8 cellular contexts compared by ENCODE assay signal in genomic region chr19:1854542-1855039, GRCh38. TPM values are rescaled to one million over a fixed set of nuclear protein-coding genes. Genes with fewer than 3 reads are reported as not detected.
DNase-seq lines count a peak whose midpoint lies in the region; ATAC-seq and TF ChIP-seq lines count a peak whose summit lies in the region.

No MANE protein-coding gene starts in this region.

- peaks cover 74% of the 10 kb centered on the region for H3K4me1 ChIP-seq in lower lobe of right lung

- no peak for ATAC-seq in stimulated activated naive CD8-positive, alpha-beta T cell treated with anti-CD3 and anti-CD28 coated beads, Interleukin-15, Interleukin-2, amounts not matched to agents 100 U/mL and 50 U/mL, for 24 hours
- ATAC-seq in lower lobe of right lung, result no peak
- no peak for ATAC-seq in GM19035 (IDR thresholded peaks at IDR 0.05; ENCODE audit: unreplicated experiment)
- no peak for ATAC-seq in HG03378 (IDR thresholded peaks at IDR 0.05; ENCODE audit: unreplicated experiment)
- ATAC-seq in sciatic nerve, result no peak

- peak overlapping the region; percentile 94 for H3K27ac ChIP-seq in lower lobe of right lung

- H3K36me3 ChIP-seq in lower lobe of right lung, result no peaks in the 10 kb centered on the region

- BruUV-seq in MCF 10A (replicated peaks; lab: Mats Ljungman, UMichigan), result no TSS peak

- H3K4me3 ChIP-seq in lower lobe of right lung, result peak overlapping the region; percentile 60

- H3K9me3 ChIP-seq in lower lobe of right lung, result no peaks in the 10 kb centered on the region

- peaks cover 66% of the 10 kb centered on the region for H3K4me1 Mint-ChIP-seq in stimulated activated naive CD8-positive, alpha-beta T cell treated with anti-CD3 and anti-CD28 coated beads, Interleukin-15, Interleukin-2, amounts not matched to agents 100 ng/mL and 50 ng/mL, for 24 hours (ENCODE audit: low read depth)
- peaks cover 16% of the 10 kb centered on the region for H3K4me1 Mint-ChIP-seq in MCF 10A (ENCODE audit: insufficient read depth, unreplicated experiment)

- CTCF ChIA-PET in MCF 10A (lab: Yijun Ruan, JAX), result interaction anchor here (0.6 kb wide), 1 partner anchor 12 kb away, joined by 4 read pairs; no protein-coding TSS in a partner anchor

- TF ChIP-seq CTCF in MCF 10A (IDR thresholded peaks at IDR 0.05; ENCODE audit: unreplicated experiment) (no peak), lower lobe of right lung (IDR thresholded peaks at IDR 0.05) (no peak)

- no peaks in the 10 kb centered on the region for H3K27me3 ChIP-seq in lower lobe of right lung (ENCODE audit: low read depth)

- H3K9me3 Mint-ChIP-seq in stimulated activated naive CD8-positive, alpha-beta T cell treated with anti-CD3 and anti-CD28 coated beads, Interleukin-15, Interleukin-2, amounts not matched to agents 100 ng/mL and 50 ng/mL, for 24 hours, result no peaks in the 10 kb centered on the region
- H3K9me3 Mint-ChIP-seq in MCF 10A (ENCODE audit: unreplicated experiment), result no peaks in the 10 kb centered on the region

- POLR2A ChIA-PET in MCF 10A (lab: Yijun Ruan, JAX), result interaction anchor here (0.7 to 1.7 kb wide), 3 partner anchors 21 to 1174 kb away, joined by 3 to 10 read pairs (median 3); no protein-coding TSS in a partner anchor

- intact Hi-C loops in MCF 10A (cut with micrococcal nuclease) (no loop called here), lower lobe of right lung (cut with DNase I) (no loop called here), sciatic nerve (cut with DNase I) (no loop called here)

- no peak for DNase-seq in stimulated activated naive CD8-positive, alpha-beta T cell treated with anti-CD3 and anti-CD28 coated beads, Interleukin-15, Interleukin-2, amounts not matched to agents 100 U/mL and 50 U/mL, for 24 hours
- DNase-seq in MCF 10A (ENCODE audit: unreplicated experiment) (peak; percentile 37), lower lobe of right lung (peak; percentile 72), sciatic nerve (ENCODE audit: low spot score) (no peak)
- no peak for DNase-seq in stimulated activated CD4-positive, alpha-beta T cell treated with anti-CD3 and anti-CD28 coated beads, Interleukin-2, amount 100 ng/mL, for 48 hours

- peak overlapping the region; percentile 80 for H3K27ac Mint-ChIP-seq in stimulated activated naive CD8-positive, alpha-beta T cell treated with anti-CD3 and anti-CD28 coated beads, Interleukin-15, Interleukin-2, amounts not matched to agents 100 ng/mL and 50 ng/mL, for 24 hours
- peak overlapping the region; percentile 57 for H3K27ac Mint-ChIP-seq in MCF 10A (ENCODE audit: low read depth, unreplicated experiment)

- peak overlapping the region; percentile 60 for H3K4me3 Mint-ChIP-seq in stimulated activated naive CD8-positive, alpha-beta T cell treated with anti-CD3 and anti-CD28 coated beads, Interleukin-15, Interleukin-2, amounts not matched to agents 100 ng/mL and 50 ng/mL, for 24 hours
- peak overlapping the region; percentile 71 for H3K4me3 Mint-ChIP-seq in MCF 10A (ENCODE audit: unreplicated experiment)

- H3K36me3 Mint-ChIP-seq in stimulated activated naive CD8-positive, alpha-beta T cell treated with anti-CD3 and anti-CD28 coated beads, Interleukin-15, Interleukin-2, amounts not matched to agents 100 ng/mL and 50 ng/mL, for 24 hours (ENCODE audit: low read depth), result no peaks in the 10 kb centered on the region
- peaks cover 12% of the 10 kb centered on the region for H3K36me3 Mint-ChIP-seq in MCF 10A (ENCODE audit: insufficient read depth, unreplicated experiment)

- H3K27me3 Mint-ChIP-seq in stimulated activated naive CD8-positive, alpha-beta T cell treated with anti-CD3 and anti-CD28 coated beads, Interleukin-15, Interleukin-2, amounts not matched to agents 100 ng/mL and 50 ng/mL, for 24 hours, result no peaks in the 10 kb centered on the region
- H3K27me3 Mint-ChIP-seq in MCF 10A (ENCODE audit: insufficient read depth, unreplicated experiment), result no peaks in the 10 kb centered on the region

RNA-seq across cellular contexts. Expression of gene REXO1, which starts 6.3 kb away (rescaled TPM):
- 28.7 and 36.4 TPM in 2 replicates for total RNA-seq in MCF 10A (2022)
- total RNA-seq in lower lobe of right lung, result 29.1 TPM
- total RNA-seq in sciatic nerve, result 34.2 TPM

RNA-seq across cellular contexts. Expression of gene KLF16, which starts 8.8 kb away (rescaled TPM):
- total RNA-seq in MCF 10A (2022) (27.0 and 45.5 TPM in 2 replicates), lower lobe of right lung (22.2 TPM), sciatic nerve (20.2 TPM)

RNA-seq across cellular contexts. Expression of gene ABHD17A, which starts 30.7 kb away (rescaled TPM):
- total RNA-seq in MCF 10A (2022) (38.9 and 39.5 TPM in 2 replicates), lower lobe of right lung (76.4 TPM), sciatic nerve (78.9 TPM)

RNA-seq across cellular contexts. Expression of gene ATP8B3, which starts 42.5 kb away (rescaled TPM):
- total RNA-seq in MCF 10A (2022) (5.6 and 9.3 TPM in 2 replicates), lower lobe of right lung (2.1 TPM), sciatic nerve (2.3 TPM)

RNA-seq across cellular contexts. Expression of gene ADAT3, which starts 50.6 kb away (rescaled TPM):
- total RNA-seq in MCF 10A (2022), result 6.8 and 6.9 TPM in 2 replicates
- total RNA-seq in lower lobe of right lung, result 6.2 TPM
- 4.3 TPM for total RNA-seq in sciatic nerve

Comparison
In these comparisons a context has a peak if more than half of its experiments do, and no peak if none do; other contexts are left out.
1. DNase-seq: peak in MCF 10A (single experiment) and lower lobe of right lung (single experiment); none in stimulated activated naive CD8-positive, alpha-beta T cell treated with anti-CD3 and anti-CD28 coated beads, Interleukin-15, Interleukin-2, amounts not matched to agents 100 U/mL and 50 U/mL, for 24 hours (single experiment), stimulated activated CD4-positive, alpha-beta T cell treated with anti-CD3 and anti-CD28 coated beads, Interleukin-2, amount 100 ng/mL, for 48 hours (0 of 2) and sciatic nerve (single experiment).